12 cellular contexts compared by ENCODE assay signal in the genomic region with DNA sequence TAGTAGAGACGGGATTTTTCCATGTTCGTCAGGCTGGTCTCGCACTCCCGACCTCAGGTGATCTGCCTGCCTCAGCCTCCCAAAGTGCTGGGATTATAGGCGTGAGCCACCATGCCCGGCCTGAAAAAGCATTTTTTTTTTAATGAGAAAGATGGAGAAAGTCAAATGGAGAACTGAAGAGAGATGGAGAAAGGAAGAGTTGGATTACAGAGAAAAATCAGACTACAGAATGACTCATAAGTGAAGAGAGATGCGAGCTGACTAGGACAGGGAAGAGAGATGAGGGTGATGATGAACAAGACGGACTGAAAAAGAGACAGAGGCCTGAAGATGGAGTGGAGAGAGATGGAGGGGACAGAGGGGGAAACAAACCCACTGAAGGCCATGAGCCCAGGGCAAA. TPM values are rescaled to one million over a fixed set of nuclear protein-coding genes. Genes with fewer than 3 reads are reported as not detected.
DNase-seq lines count a peak whose midpoint lies in the region; ATAC-seq and TF ChIP-seq lines count a peak whose summit lies in the region.
"Had no signal": no experiment of that assay in that cellular context is flagged by ENCODE, and none has a peak within 500 bp of the region (broad histone marks: within the 10 kb centered on the region; RNA-seq: fewer than 3 reads in every experiment).

No MANE protein-coding gene starts in this region.

- peaks cover 19% of the 10 kb centered on the region for H3K36me3 ChIP-seq in GM23338 (ENCODE audit: insufficient read depth)
- peaks cover 28% of the 10 kb centered on the region for H3K36me3 ChIP-seq in brain microvascular endothelial cell (replicated peaks)

- in situ Hi-C loops in brain microvascular endothelial cell (cut with HindIII; ENCODE audit: low pct_ligation_motif_present, low sequenced_read_pairs) = no loop called here

- ATAC-seq in GM23338 (no peak), GM18909 (IDR thresholded peaks at IDR 0.05; ENCODE audit: poor library complexity, unreplicated experiment) (no peak), sciatic nerve (no peak)

- H3K27me3 Mint-ChIP-seq in GM23338 (ENCODE audit: insufficient read depth, low read depth, poor library complexity) (peaks cover 15% of the 10 kb centered on the region), mesothelial cell of epicardium (ENCODE audit: low read depth) (no peaks in the 10 kb centered on the region)
- no peaks in the 10 kb centered on the region for H3K27me3 Mint-ChIP-seq in activated T-helper 1 cell treated with anti-CD3 and anti-CD28 coated beads, Interleukin-12 subunit alpha, Interleukin-12 subunit beta, Interleukin-2, Interleukin-4 antibody, amounts not matched to agents 30 ng/mL and 10 ng/mL and 1 ng/mL, durations not matched to agents 14 hours and 24 hours and 36 hours (ENCODE audit: insufficient read depth)

- H3K79me2 ChIP-seq in GM23338 (replicated peaks; ENCODE audit: insufficient read depth) = peaks cover 60% of the 10 kb centered on the region

- H3K27ac ChIP-seq in GM23338 (ENCODE audit: low read depth) (peak overlapping the region; percentile 50; the same call in 1 of the 2 replicates), brain microvascular endothelial cell (no peak overlapping the region)

- peaks cover 4% of the 10 kb centered on the region for H4K20me1 ChIP-seq in GM23338 (replicated peaks; ENCODE audit: insufficient read depth)

- H3K4me3 ChIP-seq in GM23338 = peak overlapping the region; percentile 28; the same call in 1 of the 2 replicates
- H3K4me3 ChIP-seq in brain microvascular endothelial cell (ENCODE audit: low read depth, low read length) = no peak overlapping the region

- H3K4me3 Mint-ChIP-seq in GM23338 = peak overlapping the region; percentile 44
- H3K4me3 Mint-ChIP-seq in activated T-helper 1 cell treated with anti-CD3 and anti-CD28 coated beads, Interleukin-12 subunit alpha, Interleukin-12 subunit beta, Interleukin-2, Interleukin-4 antibody, amounts not matched to agents 30 ng/mL and 10 ng/mL and 1 ng/mL, durations not matched to agents 14 hours and 24 hours and 36 hours = peak overlapping the region; percentile 69
- H3K4me3 Mint-ChIP-seq in mesothelial cell of epicardium = peak overlapping the region; percentile 52

- H3K4me2 ChIP-seq in GM23338 = peak overlapping the region; percentile 88; the same call in 1 of the 2 replicates

- no peaks in the 10 kb centered on the region for H3K9me2 ChIP-seq in GM23338 (ENCODE audit: insufficient read depth)

- H2AFZ ChIP-seq in GM23338 = no peak overlapping the region

- DNase-seq in CD1c-positive myeloid dendritic cell (ENCODE audit: extremely low spot score) (peak; percentile 18), GM23338 (ENCODE audit: low spot score) (no peak), mesothelial cell of epicardium (ENCODE audit: low spot score in 2 of 2, unreplicated experiment in 2 of 2) (no peak), sciatic nerve (ENCODE audit: low spot score) (no peak), brain microvascular endothelial cell (no peak), GM19238 (ENCODE audit: insufficient read length, low spot score) (no peak)
- DNase-seq in activated T-helper 1 cell treated with anti-CD3 and anti-CD28 coated beads, Interleukin-12 subunit alpha, Interleukin-12 subunit beta, Interleukin-2, Interleukin-4 antibody, amounts not matched to agents 30 ng/mL and 10 ng/mL and 1 ng/mL, durations not matched to agents 14 hours and 24 hours and 36 hours (ENCODE audit: low spot score) = no peak
- DNase-seq: Calu3, hypothalamus, NCI-H1930 had no signal

- H3K27me3 ChIP-seq in GM23338 (ENCODE audit: insufficient read depth) (peaks cover 3% of the 10 kb centered on the region; the same call in 1 of the 2 replicates), brain microvascular endothelial cell (replicated peaks) (no peaks in the 10 kb centered on the region)

- H3K36me3 Mint-ChIP-seq in GM23338 (ENCODE audit: low read depth) (peaks cover 64% of the 10 kb centered on the region), mesothelial cell of epicardium (peaks cover 20% of the 10 kb centered on the region)
- H3K36me3 Mint-ChIP-seq in activated T-helper 1 cell treated with anti-CD3 and anti-CD28 coated beads, Interleukin-12 subunit alpha, Interleukin-12 subunit beta, Interleukin-2, Interleukin-4 antibody, amounts not matched to agents 30 ng/mL and 10 ng/mL and 1 ng/mL, durations not matched to agents 14 hours and 24 hours and 36 hours (ENCODE audit: low read depth) = peaks cover 26% of the 10 kb centered on the region

- H3K27ac Mint-ChIP-seq in GM23338 (no peak overlapping the region; the same call in 1 of the 2 replicates), mesothelial cell of epicardium (peak overlapping the region; percentile 19)
- H3K27ac Mint-ChIP-seq in activated T-helper 1 cell treated with anti-CD3 and anti-CD28 coated beads, Interleukin-12 subunit alpha, Interleukin-12 subunit beta, Interleukin-2, Interleukin-4 antibody, amounts not matched to agents 30 ng/mL and 10 ng/mL and 1 ng/mL, durations not matched to agents 14 hours and 24 hours and 36 hours = peak overlapping the region; percentile 40

- H3K4me1 ChIP-seq in GM23338 (ENCODE audit: insufficient read depth) = peaks cover 16% of the 10 kb centered on the region

- H3K4me1 Mint-ChIP-seq in GM23338 (peaks cover 28% of the 10 kb centered on the region), mesothelial cell of epicardium (peaks cover 21% of the 10 kb centered on the region)
- peaks cover 40% of the 10 kb centered on the region for H3K4me1 Mint-ChIP-seq in activated T-helper 1 cell treated with anti-CD3 and anti-CD28 coated beads, Interleukin-12 subunit alpha, Interleukin-12 subunit beta, Interleukin-2, Interleukin-4 antibody, amounts not matched to agents 30 ng/mL and 10 ng/mL and 1 ng/mL, durations not matched to agents 14 hours and 24 hours and 36 hours (ENCODE audit: low read depth)

- H3F3A ChIP-seq in GM23338 (replicated peaks; ENCODE audit: low read depth) = peaks cover 9% of the 10 kb centered on the region; the same call in 1 of the 2 replicates

- intact Hi-C loops in activated T-helper 1 cell treated with anti-CD3 and anti-CD28 coated beads, Interleukin-12 subunit alpha, Interleukin-12 subunit beta, Interleukin-2, Interleukin-4 antibody, amounts not matched to agents 30 ng/mL and 10 ng/mL and 1 ng/mL, durations not matched to agents 14 hours and 24 hours and 36 hours (cut with micrococcal nuclease) = no loop called here
- intact Hi-C loops in sciatic nerve (cut with DNase I) = no loop called here

- H3K9me3 Mint-ChIP-seq in GM23338 (peaks cover 16% of the 10 kb centered on the region; the same call in 2 of the 3 replicates), mesothelial cell of epicardium (no peaks in the 10 kb centered on the region)
- H3K9me3 Mint-ChIP-seq in activated T-helper 1 cell treated with anti-CD3 and anti-CD28 coated beads, Interleukin-12 subunit alpha, Interleukin-12 subunit beta, Interleukin-2, Interleukin-4 antibody, amounts not matched to agents 30 ng/mL and 10 ng/mL and 1 ng/mL, durations not matched to agents 14 hours and 24 hours and 36 hours = no peaks in the 10 kb centered on the region

- TF ChIP-seq CTCF in GM23338 (conservative IDR thresholded peaks at IDR 0.05; ENCODE audit: low read depth in 2 of 2) = no peak
- TF ChIP-seq CTCF in mesothelial cell of epicardium (IDR thresholded peaks at IDR 0.05; ENCODE audit: unreplicated experiment) = no peak
- TF ChIP-seq CTCF in brain microvascular endothelial cell (IDR thresholded peaks at IDR 0.05; ENCODE audit: low read depth, low read length, missing control alignments) = no peak

TF ChIP-seq in GM23338, 12 proteins besides CTCF, POLR2A, EP300 and RAD21:
- no peak for TF ChIP-seq STAT1 (IDR thresholded peaks at IDR 0.05; ENCODE audit: unreplicated experiment)
- TF ChIP-seq POLR2AphosphoS5 (IDR thresholded peaks at IDR 0.05; ENCODE audit: low read depth) = no peak

RNA-seq across cellular contexts. Expression of a gene that starts 1.5 kb away (rescaled TPM):
- 42.8 and 50.1 TPM in 2 replicates for total RNA-seq in GM23338 (2014; rRNA removed; shearing (Covaris generic))
- polyA plus RNA-seq in GM23338 (2016; fragmentation: Nextera tagmentation; extraction: Ambion mirVana) = 16.3 and 16.7 TPM in 2 replicates
- total RNA-seq in activated T-helper 1 cell treated with anti-CD3 and anti-CD28 coated beads, Interleukin-12 subunit alpha, Interleukin-12 subunit beta, Interleukin-2, Interleukin-4 antibody, amounts not matched to agents 30 ng/mL and 10 ng/mL and 1 ng/mL, durations not matched to agents 14 hours and 24 hours and 36 hours = 31.1 and 33.9 TPM in 2 replicates
- total RNA-seq in mesothelial cell of epicardium (31.7 to 31.9 TPM (median 31.7 TPM) in 3 replicates), sciatic nerve (15.2 TPM)

RNA-seq across cellular contexts. Expression of a gene that starts 18.6 kb away (rescaled TPM):
- 0.28 TPM in 1 of 2 replicates, not detected in the other for total RNA-seq in GM23338 (2014; rRNA removed; shearing (Covaris generic))
- polyA plus RNA-seq in GM23338 (2016; fragmentation: Nextera tagmentation; extraction: Ambion mirVana) = not detected in 2 replicates
- total RNA-seq in activated T-helper 1 cell treated with anti-CD3 and anti-CD28 coated beads, Interleukin-12 subunit alpha, Interleukin-12 subunit beta, Interleukin-2, Interleukin-4 antibody, amounts not matched to agents 30 ng/mL and 10 ng/mL and 1 ng/mL, durations not matched to agents 14 hours and 24 hours and 36 hours = not detected in 2 replicates
- not detected in 3 replicates for total RNA-seq in mesothelial cell of epicardium
- total RNA-seq in sciatic nerve = 6.1 TPM

RNA-seq across cellular contexts. Expression of a gene that starts 40.9 kb away (rescaled TPM):
- 0.58 TPM in 1 of 2 replicates, not detected in the other for total RNA-seq in GM23338 (2014; rRNA removed; shearing (Covaris generic))
- 0.08 TPM in 1 of 2 replicates, not detected in the other for polyA plus RNA-seq in GM23338 (2016; fragmentation: Nextera tagmentation; extraction: Ambion mirVana)
- total RNA-seq in activated T-helper 1 cell treated with anti-CD3 and anti-CD28 coated beads, Interleukin-12 subunit alpha, Interleukin-12 subunit beta, Interleukin-2, Interleukin-4 antibody, amounts not matched to agents 30 ng/mL and 10 ng/mL and 1 ng/mL, durations not matched to agents 14 hours and 24 hours and 36 hours = 1.4 and 1.5 TPM in 2 replicates
- 0.47 to 1.2 TPM (median 0.98 TPM) in 3 replicates for total RNA-seq in mesothelial cell of epicardium
- total RNA-seq in sciatic nerve = 33.3 TPM
- total RNA-seq: lung microvascular endothelial cell had no signal

Comparison
In these comparisons a context has a peak if more than half of its experiments do, and no peak if none do; other contexts are left out.
1. RNA of a gene that starts 40.9 kb away (total RNA-seq): 33.3 TPM in sciatic nerve (single experiment); 1.4 to 1.5 TPM in activated T-helper 1 cell treated with anti-CD3 and anti-CD28 coated beads, Interleukin-12 subunit alpha, Interleukin-12 subunit beta, Interleukin-2, Interleukin-4 antibody, amounts not matched to agents 30 ng/mL and 10 ng/mL and 1 ng/mL, durations not matched to agents 14 hours and 24 hours and 36 hours, 0.47 to 1.2 TPM in mesothelial cell of epicardium and 0.58 TPM in GM23338; every median in the first group is over 10 times any median in the second.
2. Peak in every context shown above with its lines, with median percentiles within 50 percentile points of each other: H3K4me3 Mint-ChIP-seq.